ENCODE assay signal across 8 cellular contexts in the genomic region with DNA sequence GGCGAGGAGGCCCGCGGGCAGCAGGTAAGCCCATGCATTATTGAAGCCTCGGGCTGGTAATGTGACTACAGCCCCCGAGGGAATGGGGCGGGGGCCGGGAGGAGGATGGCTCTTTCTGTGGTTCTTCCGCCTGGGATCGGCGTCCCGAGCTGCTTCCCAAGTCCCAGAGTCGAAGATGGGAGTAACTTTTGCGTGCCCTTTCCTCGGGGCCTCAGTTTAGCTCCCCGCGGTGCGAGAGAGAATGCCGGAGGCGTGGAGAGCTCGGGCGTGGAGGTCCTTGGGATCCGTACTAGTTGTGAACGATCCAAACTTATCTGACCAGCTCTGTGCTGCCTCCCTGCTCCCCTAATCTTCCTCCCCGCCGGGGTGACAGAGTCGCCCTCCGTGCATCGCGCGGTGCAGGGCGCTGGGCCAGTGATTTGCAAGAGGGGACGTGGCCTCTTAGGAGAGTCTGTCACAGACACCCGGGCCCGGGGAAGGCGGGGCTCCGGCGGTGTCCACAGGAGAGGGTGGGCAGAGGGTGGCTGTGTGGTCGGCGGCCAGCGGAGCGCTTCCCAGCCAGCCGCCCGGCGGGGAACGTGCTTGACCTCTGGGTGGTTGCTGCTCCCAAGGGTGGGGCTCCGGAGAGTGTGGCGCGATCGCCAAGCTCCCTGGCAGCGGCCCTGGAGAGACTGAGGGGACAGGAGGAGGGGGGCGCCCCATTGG. TPM values are rescaled to one million over a fixed set of nuclear protein-coding genes. Genes with fewer than 3 reads are reported as not detected.
DNase-seq lines count a peak whose midpoint lies in the region; ATAC-seq and TF ChIP-seq lines count a peak whose summit lies in the region.

No MANE protein-coding gene starts in this region.

- H3K27me3 ChIP-seq in right atrium auricular region = no peaks in the 10 kb centered on the region

- no peaks in the 10 kb centered on the region for H3K36me3 ChIP-seq in right atrium auricular region

- peak; percentile 30 for DNase-seq in NCI-H345 (lab: John Stamatoyannopoulos, UW)
- DNase-seq in NCI-H345 treated with DMSO at 0.1 percent for 48 hours (lab: John Stamatoyannopoulos, UW; ENCODE audit: unreplicated experiment) = no peak
- DNase-seq in anterior cingulate cortex (lab: John Stamatoyannopoulos, UW) = peak in 45 of 58 donors; percentile 2 to 62 (median 24)
- peak; percentile 89 for DNase-seq in right atrium auricular region (ENCODE audit: low spot score)
- DNase-seq in posterior cingulate gyrus = peak; percentile 12 to 90 (median 31)
- DNase-seq in NCI-H1436 (lab: John Stamatoyannopoulos, UW) = no peak

- no peaks in the 10 kb centered on the region for H3K9me3 ChIP-seq in right atrium auricular region

- H3K4me3 ChIP-seq in right atrium auricular region = peak overlapping the region; percentile 79

- TF ChIP-seq CTCF in right atrium auricular region (IDR thresholded peaks at IDR 0.05) = no peak

- intact Hi-C loops in posterior cingulate gyrus (cut with DNase I) = no loop called here

- peak; percentile 39 for ATAC-seq in HG03108 (IDR thresholded peaks at IDR 0.05; ENCODE audit: unreplicated experiment)
- peak; percentile 50 for ATAC-seq in SK-N-SH treated with all-trans-retinoic acid at 6 μM for 48 hours

- peaks cover 0 to 18% of the 10 kb centered on the region in 2 donors for H3K4me1 ChIP-seq in right atrium auricular region

- H3K27ac ChIP-seq in right atrium auricular region = peak overlapping the region; percentile 94 to 98

TF ChIP-seq in SK-N-SH treated with all-trans-retinoic acid at 6 μM for 48 hours, 23 proteins besides CTCF, POLR2A, EP300 and RAD21:
- TF ChIP-seq, protein P1, sequence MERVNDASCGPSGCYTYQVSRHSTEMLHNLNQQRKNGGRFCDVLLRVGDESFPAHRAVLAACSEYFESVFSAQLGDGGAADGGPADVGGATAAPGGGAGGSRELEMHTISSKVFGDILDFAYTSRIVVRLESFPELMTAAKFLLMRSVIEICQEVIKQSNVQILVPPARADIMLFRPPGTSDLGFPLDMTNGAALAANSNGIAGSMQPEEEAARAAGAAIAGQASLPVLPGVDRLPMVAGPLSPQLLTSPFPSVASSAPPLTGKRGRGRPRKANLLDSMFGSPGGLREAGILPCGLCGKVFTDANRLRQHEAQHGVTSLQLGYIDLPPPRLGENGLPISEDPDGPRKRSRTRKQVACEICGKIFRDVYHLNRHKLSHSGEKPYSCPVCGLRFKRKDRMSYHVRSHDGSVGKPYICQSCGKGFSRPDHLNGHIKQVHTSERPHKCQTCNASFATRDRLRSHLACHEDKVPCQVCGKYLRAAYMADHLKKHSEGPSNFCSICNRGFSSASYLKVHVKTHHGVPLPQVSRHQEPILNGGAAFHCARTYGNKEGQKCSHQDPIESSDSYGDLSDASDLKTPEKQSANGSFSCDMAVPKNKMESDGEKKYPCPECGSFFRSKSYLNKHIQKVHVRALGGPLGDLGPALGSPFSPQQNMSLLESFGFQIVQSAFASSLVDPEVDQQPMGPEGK (CRISPR knock-in tag; IDR thresholded peaks at IDR 0.05; ENCODE audit: borderline replicate concordance) = no peak
- TF ChIP-seq, protein P2, sequence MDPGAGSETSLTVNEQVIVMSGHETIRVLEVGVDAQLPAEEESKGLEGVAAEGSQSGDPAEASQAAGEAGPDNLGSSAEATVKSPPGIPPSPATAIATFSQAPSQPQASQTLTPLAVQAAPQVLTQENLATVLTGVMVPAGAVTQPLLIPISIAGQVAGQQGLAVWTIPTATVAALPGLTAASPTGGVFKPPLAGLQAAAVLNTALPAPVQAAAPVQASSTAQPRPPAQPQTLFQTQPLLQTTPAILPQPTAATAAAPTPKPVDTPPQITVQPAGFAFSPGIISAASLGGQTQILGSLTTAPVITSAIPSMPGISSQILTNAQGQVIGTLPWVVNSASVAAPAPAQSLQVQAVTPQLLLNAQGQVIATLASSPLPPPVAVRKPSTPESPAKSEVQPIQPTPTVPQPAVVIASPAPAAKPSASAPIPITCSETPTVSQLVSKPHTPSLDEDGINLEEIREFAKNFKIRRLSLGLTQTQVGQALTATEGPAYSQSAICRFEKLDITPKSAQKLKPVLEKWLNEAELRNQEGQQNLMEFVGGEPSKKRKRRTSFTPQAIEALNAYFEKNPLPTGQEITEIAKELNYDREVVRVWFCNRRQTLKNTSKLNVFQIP (CRISPR knock-in tag; IDR thresholded peaks at IDR 0.05; ENCODE audit: borderline replicate concordance, low read depth) = no peak
- TF ChIP-seq ZFP3 (CRISPR knock-in tag; IDR thresholded peaks at IDR 0.05) (no peak), CSDC2 (CRISPR knock-in tag; IDR thresholded peaks at IDR 0.05) (no peak), RARB (CRISPR knock-in tag; IDR thresholded peaks at IDR 0.05) (no peak), ZNF70 (CRISPR knock-in tag; IDR thresholded peaks at IDR 0.05) (no peak), SNAI2 (CRISPR knock-in tag; IDR thresholded peaks at IDR 0.05) (no peak), TCF4 (CRISPR knock-in tag; IDR thresholded peaks at IDR 0.05; ENCODE audit: borderline replicate concordance) (no peak), ZNF8 (CRISPR knock-in tag; IDR thresholded peaks at IDR 0.05) (no peak), PPARA (CRISPR knock-in tag; IDR thresholded peaks at IDR 0.05; ENCODE audit: borderline replicate concordance) (no peak), OSR1 (CRISPR knock-in tag; IDR thresholded peaks at IDR 0.05) (no peak), ZNF565 (CRISPR knock-in tag; conservative IDR thresholded peaks at IDR 0.05; ENCODE audit: low read depth) (no peak), ZFP30 (CRISPR knock-in tag; IDR thresholded peaks at IDR 0.05) (no peak), GLIS3 (CRISPR knock-in tag; IDR thresholded peaks at IDR 0.05) (no peak)
- TF ChIP-seq, protein P3, sequence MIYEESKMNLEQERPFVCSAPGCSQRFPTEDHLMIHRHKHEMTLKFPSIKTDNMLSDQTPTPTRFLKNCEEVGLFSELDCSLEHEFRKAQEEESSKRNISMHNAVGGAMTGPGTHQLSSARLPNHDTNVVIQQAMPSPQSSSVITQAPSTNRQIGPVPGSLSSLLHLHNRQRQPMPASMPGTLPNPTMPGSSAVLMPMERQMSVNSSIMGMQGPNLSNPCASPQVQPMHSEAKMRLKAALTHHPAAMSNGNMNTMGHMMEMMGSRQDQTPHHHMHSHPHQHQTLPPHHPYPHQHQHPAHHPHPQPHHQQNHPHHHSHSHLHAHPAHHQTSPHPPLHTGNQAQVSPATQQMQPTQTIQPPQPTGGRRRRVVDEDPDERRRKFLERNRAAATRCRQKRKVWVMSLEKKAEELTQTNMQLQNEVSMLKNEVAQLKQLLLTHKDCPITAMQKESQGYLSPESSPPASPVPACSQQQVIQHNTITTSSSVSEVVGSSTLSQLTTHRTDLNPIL (CRISPR knock-in tag; IDR thresholded peaks at IDR 0.05; ENCODE audit: low read depth) = no peak
- TF ChIP-seq, protein P4, sequence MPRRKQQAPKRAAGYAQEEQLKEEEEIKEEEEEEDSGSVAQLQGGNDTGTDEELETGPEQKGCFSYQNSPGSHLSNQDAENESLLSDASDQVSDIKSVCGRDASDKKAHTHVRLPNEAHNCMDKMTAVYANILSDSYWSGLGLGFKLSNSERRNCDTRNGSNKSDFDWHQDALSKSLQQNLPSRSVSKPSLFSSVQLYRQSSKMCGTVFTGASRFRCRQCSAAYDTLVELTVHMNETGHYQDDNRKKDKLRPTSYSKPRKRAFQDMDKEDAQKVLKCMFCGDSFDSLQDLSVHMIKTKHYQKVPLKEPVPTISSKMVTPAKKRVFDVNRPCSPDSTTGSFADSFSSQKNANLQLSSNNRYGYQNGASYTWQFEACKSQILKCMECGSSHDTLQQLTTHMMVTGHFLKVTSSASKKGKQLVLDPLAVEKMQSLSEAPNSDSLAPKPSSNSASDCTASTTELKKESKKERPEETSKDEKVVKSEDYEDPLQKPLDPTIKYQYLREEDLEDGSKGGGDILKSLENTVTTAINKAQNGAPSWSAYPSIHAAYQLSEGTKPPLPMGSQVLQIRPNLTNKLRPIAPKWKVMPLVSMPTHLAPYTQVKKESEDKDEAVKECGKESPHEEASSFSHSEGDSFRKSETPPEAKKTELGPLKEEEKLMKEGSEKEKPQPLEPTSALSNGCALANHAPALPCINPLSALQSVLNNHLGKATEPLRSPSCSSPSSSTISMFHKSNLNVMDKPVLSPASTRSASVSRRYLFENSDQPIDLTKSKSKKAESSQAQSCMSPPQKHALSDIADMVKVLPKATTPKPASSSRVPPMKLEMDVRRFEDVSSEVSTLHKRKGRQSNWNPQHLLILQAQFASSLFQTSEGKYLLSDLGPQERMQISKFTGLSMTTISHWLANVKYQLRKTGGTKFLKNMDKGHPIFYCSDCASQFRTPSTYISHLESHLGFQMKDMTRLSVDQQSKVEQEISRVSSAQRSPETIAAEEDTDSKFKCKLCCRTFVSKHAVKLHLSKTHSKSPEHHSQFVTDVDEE (CRISPR knock-in tag; IDR thresholded peaks at IDR 0.05) = no peak
- TF ChIP-seq, protein P5, sequence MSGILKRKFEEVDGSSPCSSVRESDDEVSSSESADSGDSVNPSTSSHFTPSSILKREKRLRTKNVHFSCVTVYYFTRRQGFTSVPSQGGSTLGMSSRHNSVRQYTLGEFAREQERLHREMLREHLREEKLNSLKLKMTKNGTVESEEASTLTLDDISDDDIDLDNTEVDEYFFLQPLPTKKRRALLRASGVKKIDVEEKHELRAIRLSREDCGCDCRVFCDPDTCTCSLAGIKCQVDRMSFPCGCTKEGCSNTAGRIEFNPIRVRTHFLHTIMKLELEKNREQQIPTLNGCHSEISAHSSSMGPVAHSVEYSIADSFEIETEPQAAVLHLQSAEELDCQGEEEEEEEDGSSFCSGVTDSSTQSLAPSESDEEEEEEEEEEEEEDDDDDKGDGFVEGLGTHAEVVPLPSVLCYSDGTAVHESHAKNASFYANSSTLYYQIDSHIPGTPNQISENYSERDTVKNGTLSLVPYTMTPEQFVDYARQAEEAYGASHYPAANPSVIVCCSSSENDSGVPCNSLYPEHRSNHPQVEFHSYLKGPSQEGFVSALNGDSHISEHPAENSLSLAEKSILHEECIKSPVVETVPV (CRISPR knock-in tag; IDR thresholded peaks at IDR 0.05) = no peak

RNA-seq across cellular contexts. Expression of a gene that starts 0.8 kb away (rescaled TPM):
- 10 to 100 TPM; 57.5 to 75.8 TPM for total RNA-seq in right atrium auricular region

Comparison
In these comparisons a context has a peak if more than half of its experiments do, and no peak if none do; other contexts are left out.
1. DNase-seq: peak in NCI-H345 (single experiment), anterior cingulate cortex (45 of 58), right atrium auricular region (single experiment) and posterior cingulate gyrus (10 of 10); none in NCI-H345 treated with DMSO at 0.1 percent for 48 hours (single experiment) and NCI-H1436 (single experiment).